ENCODE assay signal across 13 cellular contexts in the genomic region with DNA sequence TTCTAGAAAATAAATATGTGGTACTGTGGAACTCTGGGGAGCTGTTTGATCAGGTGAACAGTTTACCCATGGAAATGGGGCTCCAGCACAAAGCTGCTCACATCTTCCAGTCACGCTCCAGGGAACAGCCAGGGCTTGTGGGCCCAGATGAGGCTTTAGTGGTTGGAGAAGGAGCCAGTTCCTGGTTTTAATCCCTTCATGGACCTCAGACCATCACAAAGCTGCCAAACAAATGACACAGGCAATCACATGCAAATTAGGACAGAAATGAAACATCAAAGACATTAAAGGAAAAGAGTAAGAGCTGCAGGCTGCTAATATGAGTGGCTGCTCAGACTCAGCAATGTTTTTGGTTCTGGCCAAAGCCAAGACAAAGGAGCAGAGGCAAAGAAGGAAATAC. TPM values are rescaled to one million over a fixed set of nuclear protein-coding genes. Genes with fewer than 3 reads are reported as not detected.
DNase-seq lines count a peak whose midpoint lies in the region; ATAC-seq lines count a peak whose summit lies in the region.
"Had no signal": no experiment of that assay in that cellular context is flagged by ENCODE, and none has a peak within 500 bp of the region (broad histone marks: within the 10 kb centered on the region; RNA-seq: fewer than 3 reads in every experiment).

No MANE protein-coding gene starts in this region.

- H3K36me3 Mint-ChIP-seq in activated T-cell treated with anti-CD3 and anti-CD28 coated beads, Interleukin-2, amount 50 U/mL, for 24 hours (ENCODE audit: low read depth) = peaks cover 59% of the 10 kb centered on the region
- H3K36me3 Mint-ChIP-seq in T-helper 17 cell (ENCODE audit: low read depth) = no peaks in the 10 kb centered on the region
- peaks cover 18% of the 10 kb centered on the region for H3K36me3 Mint-ChIP-seq in effector memory CD8-positive, alpha-beta T cell (ENCODE audit: insufficient read depth)

- no peaks in the 10 kb centered on the region for H3K9me3 Mint-ChIP-seq in activated T-cell treated with anti-CD3 and anti-CD28 coated beads, Interleukin-2, amount 50 U/mL, for 24 hours
- no peaks in the 10 kb centered on the region for H3K9me3 Mint-ChIP-seq in effector memory CD8-positive, alpha-beta T cell
- H3K9me3 Mint-ChIP-seq in stimulated activated naive CD8-positive, alpha-beta T cell treated with anti-CD3 and anti-CD28 coated beads, Interleukin-15, amount 100 ng/mL, for 72 hours = no peaks in the 10 kb centered on the region

- ATAC-seq in T-helper 17 cell = no peak
- ATAC-seq in effector memory CD8-positive, alpha-beta T cell (replicated peaks) = no peak
- no peak for ATAC-seq in stimulated activated naive CD8-positive, alpha-beta T cell treated with anti-CD3 and anti-CD28 coated beads, Interleukin-15, amount 100 ng/mL, for 72 hours
- ATAC-seq: left ventricle myocardium superior, pancreas had no signal

- H3K4me3 Mint-ChIP-seq in activated T-cell treated with anti-CD3 and anti-CD28 coated beads, Interleukin-2, amount 50 U/mL, for 24 hours = peak overlapping the region; percentile 82
- H3K4me3 Mint-ChIP-seq in T-helper 17 cell = no peak overlapping the region
- H3K4me3 Mint-ChIP-seq in effector memory CD8-positive, alpha-beta T cell = peak overlapping the region; percentile 70 to 86
- H3K4me3 Mint-ChIP-seq in stimulated activated naive CD8-positive, alpha-beta T cell treated with anti-CD3 and anti-CD28 coated beads, Interleukin-15, amount 100 ng/mL, for 72 hours = peak overlapping the region; percentile 85 to 92

- no peak for DNase-seq in activated T-cell treated with anti-CD3 and anti-CD28 coated beads, Interleukin-2, amount 50 U/mL, for 24 hours
- no peak for DNase-seq in activated T-cell treated with anti-CD3 and anti-CD28 coated beads, Interleukin-2, amount 50 U/mL, for 1 hour
- DNase-seq in T-helper 17 cell = no peak
- no peak for DNase-seq in effector memory CD8-positive, alpha-beta T cell
- no peak for DNase-seq in stimulated activated naive CD8-positive, alpha-beta T cell treated with anti-CD3 and anti-CD28 coated beads, Interleukin-15, amount 100 ng/mL, for 72 hours
- DNase-seq in AG08395 (ENCODE audit: low spot score) = no peak
- no peak for DNase-seq in NOMO-1 treated with DMSO at 0.1 percent for 48 hours (lab: John Stamatoyannopoulos, UW; ENCODE audit: unreplicated experiment)
- no peak for DNase-seq in COR-L47 (lab: John Stamatoyannopoulos, UW)
- DNase-seq: activated effector memory CD4-positive, alpha-beta T cell treated with Interleukin-2 at 50 U/mL for 16 hours; left ventricle myocardium superior; NCI-H1105 treated with DMSO at 0.1 percent for 48 hours; SHP77 had no signal

- H3K27me3 Mint-ChIP-seq in activated T-cell treated with anti-CD3 and anti-CD28 coated beads, Interleukin-2, amount 50 U/mL, for 24 hours = no peaks in the 10 kb centered on the region
- no peaks in the 10 kb centered on the region for H3K27me3 Mint-ChIP-seq in T-helper 17 cell
- no peaks in the 10 kb centered on the region for H3K27me3 Mint-ChIP-seq in effector memory CD8-positive, alpha-beta T cell
- no peaks in the 10 kb centered on the region for H3K27me3 Mint-ChIP-seq in stimulated activated naive CD8-positive, alpha-beta T cell treated with anti-CD3 and anti-CD28 coated beads, Interleukin-15, amount 100 ng/mL, for 72 hours

- no peaks in the 10 kb centered on the region for H3K9me3 ChIP-seq in T-helper 17 cell (ENCODE audit: control insufficient read depth, low read length, poor library complexity, severe bottlenecking)
- H3K9me3 ChIP-seq: pancreas had no signal

- H3K27ac Mint-ChIP-seq in activated T-cell treated with anti-CD3 and anti-CD28 coated beads, Interleukin-2, amount 50 U/mL, for 24 hours = peak overlapping the region; percentile 91
- H3K27ac Mint-ChIP-seq in T-helper 17 cell = peak overlapping the region; percentile 86
- H3K27ac Mint-ChIP-seq in effector memory CD8-positive, alpha-beta T cell = peak overlapping the region in 1 of 2 donors; percentile 88
- H3K27ac Mint-ChIP-seq in stimulated activated naive CD8-positive, alpha-beta T cell treated with anti-CD3 and anti-CD28 coated beads, Interleukin-15, amount 100 ng/mL, for 72 hours = peak overlapping the region; percentile 78 to 82

- H3K4me1 Mint-ChIP-seq in activated T-cell treated with anti-CD3 and anti-CD28 coated beads, Interleukin-2, amount 50 U/mL, for 24 hours (ENCODE audit: low read depth) = peaks cover 87% of the 10 kb centered on the region
- peaks cover 62% of the 10 kb centered on the region for H3K4me1 Mint-ChIP-seq in T-helper 17 cell
- H3K4me1 Mint-ChIP-seq in effector memory CD8-positive, alpha-beta T cell (ENCODE audit: low read depth in 2 of 2) = peaks cover 59 to 75% of the 10 kb centered on the region in 2 donors
- peaks cover 83% of the 10 kb centered on the region for H3K4me1 Mint-ChIP-seq in stimulated activated naive CD8-positive, alpha-beta T cell treated with anti-CD3 and anti-CD28 coated beads, Interleukin-15, amount 100 ng/mL, for 72 hours

RNA-seq across cellular contexts. Expression of a gene that starts 2.2 kb away (rescaled TPM):
- total RNA-seq in T-helper 17 cell = 10 to 100 TPM; 29.4 to 38.5 TPM

RNA-seq across cellular contexts. Expression of a gene that starts 33.4 kb away (rescaled TPM):
- total RNA-seq in T-helper 17 cell = 10 to 100 TPM; 27.5 to 31.0 TPM
